In genomic region chr3:136023264-136023978, GRCh38 we compare ENCODE assay signal across 14 cellular contexts.
"Had no signal": no experiment of that assay in that cellular context is flagged by ENCODE, and none has a peak within 500 bp of the region (broad histone marks: within the 10 kb centered on the region; RNA-seq: fewer than 3 reads in every experiment).

No MANE protein-coding gene starts in this region.

- H3K9me3 ChIP-seq: esophagus muscularis mucosa, mucosa of descending colon, tibial artery, uterus had no signal

- H3K4me3 ChIP-seq: dorsolateral prefrontal cortex, esophagus muscularis mucosa, mucosa of descending colon, tibial artery, uterus had no signal

- ATAC-seq: mucosa of descending colon; stimulated activated effector memory CD8-positive, alpha-beta T cell treated with anti-CD3 and anti-CD28 coated beads, Interleukin-12 subunit alpha, Interleukin-12 subunit beta, amount 100 ng/mL, for 72 hours had no signal

- DNase-seq: activated CD4-positive, alpha-beta T cell treated with anti-CD3 and anti-CD28 coated beads, Interleukin-2, amount 50 U/mL, for 4 hours; activated CD4-positive, CD25-positive, alpha-beta regulatory T cell treated with anti-CD3 and anti-CD28 coated beads, Interleukin-2, amount 50 U/mL, for 72 hours; activated naive CD4-positive, alpha-beta T cell treated with anti-CD3 and anti-CD28 coated beads, Interleukin-2, amount 50 U/mL, for 16 hours; activated T-cell treated with anti-CD3 and anti-CD28 coated beads, Interleukin-2, amount 50 U/mL, for 1 hour; amniotic stem cell; dorsolateral prefrontal cortex; kidney glomerular epithelial cell; mucosa of descending colon; nephron progenitor cell; tibial artery; uterus had no signal

- H3K27me3 ChIP-seq: dorsolateral prefrontal cortex, esophagus muscularis mucosa, foreskin keratinocyte, tibial artery, uterus had no signal

- H3K27ac ChIP-seq: dorsolateral prefrontal cortex, tibial artery had no signal

- H3K36me3 ChIP-seq: uterus had no signal
